25 cellular contexts compared by ENCODE assay signal in the genomic region with DNA sequence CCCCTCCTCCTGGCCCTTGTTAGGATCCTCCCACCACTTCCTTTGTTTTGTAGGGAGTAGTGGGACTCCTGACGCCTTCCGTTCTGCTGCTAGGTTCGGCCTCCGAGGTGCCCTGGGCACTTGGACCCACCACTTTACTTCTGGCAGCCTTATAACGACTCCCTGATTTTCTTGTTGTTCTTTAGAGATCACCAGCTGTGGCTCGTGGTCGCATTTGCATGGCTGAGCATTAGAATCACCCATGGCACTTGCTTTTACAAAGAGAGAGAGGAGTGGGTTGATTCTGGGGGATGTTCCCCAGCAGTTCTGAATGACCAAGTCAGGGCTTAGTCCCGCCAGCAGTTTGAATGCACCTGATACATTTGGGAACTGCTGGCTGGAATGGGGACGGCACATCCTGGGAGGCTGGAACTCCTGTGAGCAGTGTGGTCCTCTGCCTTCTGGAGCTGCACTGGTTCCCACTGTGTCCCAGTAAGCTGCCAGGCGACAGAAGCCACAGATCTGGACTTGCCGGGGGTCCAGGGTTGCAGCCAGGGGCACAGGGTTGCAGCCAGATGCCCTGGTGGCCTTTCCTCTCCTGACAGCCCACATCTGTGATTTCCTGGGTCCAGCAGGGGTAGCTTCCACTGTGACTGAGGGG.
"Had no signal": no experiment of that assay in that cellular context is flagged by ENCODE, and none has a peak within 500 bp of the region (broad histone marks: within the 10 kb centered on the region; RNA-seq: fewer than 3 reads in every experiment).

No MANE protein-coding gene starts in this region.

- H3K27ac Mint-ChIP-seq: activated naive CD4-positive, alpha-beta T cell treated with anti-CD3 and anti-CD28 coated beads for 36 hours; activated naive CD8-positive, alpha-beta T cell treated with anti-CD3 and anti-CD28 coated beads, Interleukin-2, amount 10 ng/mL, durations not matched to agents 7 days and 5 days; effector memory CD8-positive, alpha-beta T cell; nephron progenitor cell; progenitor cell of endocrine pancreas; stimulated activated effector memory CD8-positive, alpha-beta T cell treated with anti-CD3 and anti-CD28 coated beads, Interleukin-12 subunit alpha, Interleukin-12 subunit beta, amount 100 ng/mL, for 72 hours; T-helper 1 cell treated with Interleukin-12 subunit alpha and Interleukin-12 subunit beta and Interleukin-4 antibody, amounts not matched to agents 30 μg/mL and 1 μg/mL, for 36 hours; WTC11 had no signal

- H3K9me3 ChIP-seq: stomach, suprapubic skin, transverse colon had no signal

- H3K4me1 Mint-ChIP-seq: activated naive CD8-positive, alpha-beta T cell treated with anti-CD3 and anti-CD28 coated beads, Interleukin-2, amount 10 ng/mL, durations not matched to agents 7 days and 5 days; stimulated activated effector memory CD8-positive, alpha-beta T cell treated with anti-CD3 and anti-CD28 coated beads, Interleukin-12 subunit alpha, Interleukin-12 subunit beta, amount 100 ng/mL, for 72 hours had no signal

- H3K36me3 Mint-ChIP-seq: activated naive CD8-positive, alpha-beta T cell treated with anti-CD3 and anti-CD28 coated beads, Interleukin-2, amount 10 ng/mL, durations not matched to agents 7 days and 5 days; stimulated activated effector memory CD8-positive, alpha-beta T cell treated with anti-CD3 and anti-CD28 coated beads, Interleukin-12 subunit alpha, Interleukin-12 subunit beta, amount 100 ng/mL, for 72 hours; WTC11 had no signal

- H3K9me3 Mint-ChIP-seq: activated naive CD4-positive, alpha-beta T cell treated with anti-CD3 and anti-CD28 coated beads for 36 hours; activated naive CD8-positive, alpha-beta T cell treated with anti-CD3 and anti-CD28 coated beads, Interleukin-2, amount 10 ng/mL, durations not matched to agents 7 days and 5 days; effector memory CD8-positive, alpha-beta T cell; nephron progenitor cell; stimulated activated effector memory CD8-positive, alpha-beta T cell treated with anti-CD3 and anti-CD28 coated beads, Interleukin-12 subunit alpha, Interleukin-12 subunit beta, amount 100 ng/mL, for 72 hours; T-helper 1 cell treated with Interleukin-12 subunit alpha and Interleukin-12 subunit beta and Interleukin-4 antibody, amounts not matched to agents 30 μg/mL and 1 μg/mL, for 36 hours; WTC11 had no signal

- H3K4me3 Mint-ChIP-seq: activated naive CD4-positive, alpha-beta T cell treated with anti-CD3 and anti-CD28 coated beads for 36 hours; activated naive CD8-positive, alpha-beta T cell treated with anti-CD3 and anti-CD28 coated beads, Interleukin-2, amount 10 ng/mL, durations not matched to agents 7 days and 5 days; effector memory CD8-positive, alpha-beta T cell; nephron progenitor cell; stimulated activated effector memory CD8-positive, alpha-beta T cell treated with anti-CD3 and anti-CD28 coated beads, Interleukin-12 subunit alpha, Interleukin-12 subunit beta, amount 100 ng/mL, for 72 hours; T-helper 1 cell treated with Interleukin-12 subunit alpha and Interleukin-12 subunit beta and Interleukin-4 antibody, amounts not matched to agents 30 μg/mL and 1 μg/mL, for 36 hours; WTC11 had no signal

- H3K27me3 ChIP-seq: cardiac muscle cell had no signal

- H3K27ac ChIP-seq: cardiac muscle cell, stomach, suprapubic skin, transverse colon had no signal

- FAIRE-seq: endothelial cell of umbilical vein, urothelium cell line had no signal

- ATAC-seq: effector memory CD8-positive, alpha-beta T cell; esophagus mucosa; stimulated activated effector memory CD8-positive, alpha-beta T cell treated with anti-CD3 and anti-CD28 coated beads, Interleukin-12 subunit alpha, Interleukin-12 subunit beta, amount 100 ng/mL, for 72 hours; WTC11 had no signal

- H3K4me3 ChIP-seq: cardiac muscle cell, stomach, suprapubic skin, transverse colon had no signal

- H3K36me3 ChIP-seq: cardiac muscle cell, stomach, suprapubic skin, transverse colon had no signal

- DNase-seq: activated effector memory CD4-positive, alpha-beta T cell treated with Interleukin-2 at 50 U/mL for 16 hours; activated naive CD4-positive, alpha-beta T cell treated with anti-CD3 and anti-CD28 coated beads for 36 hours; activated naive CD8-positive, alpha-beta T cell treated with anti-CD3 and anti-CD28 coated beads, Interleukin-2, amount 10 ng/mL, durations not matched to agents 7 days and 5 days; activated T-cell treated with anti-CD3 and anti-CD28 coated beads, Interleukin-2, amount 50 U/mL, for 48 hours; amniotic stem cell; effector memory CD8-positive, alpha-beta T cell; foreskin melanocyte; glutamatergic neuron; hippocampal formation; mammary epithelial cell; midbrain; nephron progenitor cell; stimulated activated CD4-positive, alpha-beta T cell treated with anti-CD3 and anti-CD28 coated beads, Interleukin-12 subunit alpha, Interleukin-12 subunit beta, amount 100 ng/mL, for 4 hours; stomach; T1000; transverse colon had no signal
